Comparison of ENCODE assay signal across 27 cellular contexts in the genomic region with DNA sequence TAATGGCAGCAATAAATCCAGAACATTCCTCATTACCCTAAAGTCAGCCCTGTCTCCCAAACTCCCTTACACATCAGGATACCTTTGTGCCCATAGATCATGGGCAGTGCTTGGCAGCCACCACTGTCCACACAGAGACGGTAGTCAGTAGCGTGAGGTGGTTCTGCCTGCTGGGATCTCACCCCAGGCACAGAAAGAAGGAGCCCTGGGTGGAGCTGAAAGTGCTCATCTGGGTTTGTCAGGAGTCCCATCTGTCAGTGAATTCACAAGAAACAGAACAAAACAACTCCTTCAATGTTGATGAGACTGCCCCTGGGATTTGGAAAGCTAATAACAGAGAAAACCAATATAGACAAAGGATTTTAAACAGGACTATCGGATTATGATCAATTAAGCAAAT.
"Had no signal": no experiment of that assay in that cellular context is flagged by ENCODE, and none has a peak within 500 bp of the region (broad histone marks: within the 10 kb centered on the region; RNA-seq: fewer than 3 reads in every experiment).

No MANE protein-coding gene starts in this region.

- H3K36me3 Mint-ChIP-seq: activated naive CD8-positive, alpha-beta T cell; natural killer cell treated with Interleukin-12 subunit alpha and Interleukin-12 subunit beta and Interleukin-15 and Interleukin-18, amount 100 ng/mL, for 72 hours; stimulated activated naive B cell treated with anti-CD40 and anti-IgM and Interleukin-4, amounts not matched to agents 10 μg/mL and 1 μg/mL and 100 μg/mL, for 72 hours had no signal

- H3K27me3 Mint-ChIP-seq: activated naive CD8-positive, alpha-beta T cell had no signal

- H3K4me3 Mint-ChIP-seq: natural killer cell treated with Interleukin-12 subunit alpha and Interleukin-12 subunit beta and Interleukin-15 and Interleukin-18, amount 100 ng/mL, for 72 hours; stimulated activated naive B cell treated with anti-CD40 and anti-IgM and Interleukin-4, amounts not matched to agents 10 μg/mL and 1 μg/mL and 100 μg/mL, for 72 hours; T-helper 1 cell treated with Interleukin-12 subunit alpha and Interleukin-12 subunit beta and Interleukin-4 antibody, amounts not matched to agents 30 μg/mL and 1 μg/mL, for 36 hours had no signal

- H3K9me3 ChIP-seq: colonic mucosa, gastroesophageal sphincter, mucosa of descending colon, stomach had no signal

- H3K9me3 Mint-ChIP-seq: natural killer cell treated with Interleukin-12 subunit alpha and Interleukin-12 subunit beta and Interleukin-15 and Interleukin-18, amount 100 ng/mL, for 72 hours; T-helper 1 cell treated with Interleukin-12 subunit alpha and Interleukin-12 subunit beta and Interleukin-4 antibody, amounts not matched to agents 30 μg/mL and 1 μg/mL, for 36 hours had no signal

- ATAC-seq: activated CD4-positive, CD25-positive, alpha-beta regulatory T cell treated with anti-CD3 and anti-CD28 coated beads, Interleukin-2, amount 50 U/mL, for 24 hours; gastroesophageal sphincter; left cardiac atrium; left ventricle myocardium superior; mucosa of descending colon; natural killer cell treated with Interleukin-12 subunit alpha and Interleukin-12 subunit beta and Interleukin-15 and Interleukin-18, amount 100 ng/mL, for 72 hours; right cardiac atrium; stimulated activated naive B cell treated with anti-CD40 and anti-IgM and Interleukin-4, amounts not matched to agents 10 μg/mL and 1 μg/mL and 100 μg/mL, for 72 hours had no signal

- H3K27ac ChIP-seq: colonic mucosa, epithelial cell of prostate, gastroesophageal sphincter, stomach, VCaP had no signal

- H3K36me3 ChIP-seq: colonic mucosa, gastroesophageal sphincter, stomach had no signal

- H3K4me3 ChIP-seq: colonic mucosa, gastroesophageal sphincter, mucosa of descending colon, stomach had no signal

- H3K4me1 ChIP-seq: colonic mucosa, gastroesophageal sphincter, stomach had no signal

- DNase-seq: activated CD4-positive, alpha-beta T cell treated with anti-CD3 and anti-CD28 coated beads for 48 hours; activated CD8-positive, alpha-beta memory T cell treated with anti-CD3 and anti-CD28 coated beads for 24 hours; activated gamma-delta T cell; anterior cingulate cortex; colonic mucosa; effector CD8-positive, alpha-beta T cell; head of caudate nucleus; hippocampal formation; left cardiac atrium; left ventricle myocardium superior; mucosa of descending colon; posterior cingulate gyrus; right cardiac atrium; stimulated activated CD4-positive, alpha-beta T cell treated with anti-CD3 and anti-CD28 coated beads, Interleukin-15, amount 100 ng/mL, for 24 hours; stimulated activated CD4-positive, alpha-beta T cell treated with anti-CD3 and anti-CD28 coated beads, Interleukin-2, amount 100 ng/mL, for 24 hours; stimulated activated naive B cell treated with anti-CD40 and anti-IgM and Interleukin-4, amounts not matched to agents 10 μg/mL and 1 μg/mL and 100 μg/mL, for 72 hours; stomach; SW 1271; T-helper 9 cell; trophoblast cell had no signal

- H3K27ac Mint-ChIP-seq: natural killer cell treated with Interleukin-12 subunit alpha and Interleukin-12 subunit beta and Interleukin-15 and Interleukin-18, amount 100 ng/mL, for 72 hours; stimulated activated naive B cell treated with anti-CD40 and anti-IgM and Interleukin-4, amounts not matched to agents 10 μg/mL and 1 μg/mL and 100 μg/mL, for 72 hours; T-helper 1 cell treated with Interleukin-12 subunit alpha and Interleukin-12 subunit beta and Interleukin-4 antibody, amounts not matched to agents 30 μg/mL and 1 μg/mL, for 36 hours had no signal

- H3K27me3 ChIP-seq: colonic mucosa had no signal
